In genomic region chr21:38315155-38315554, GRCh38 we compare ENCODE assay signal across 16 cellular contexts. TPM values are rescaled to one million over a fixed set of nuclear protein-coding genes. Genes with fewer than 3 reads are reported as not detected.
"Had no signal": no experiment of that assay in that cellular context is flagged by ENCODE, and none has a peak within 500 bp of the region (broad histone marks: within the 10 kb centered on the region; RNA-seq: fewer than 3 reads in every experiment).

No MANE protein-coding gene starts in this region.

- H3K36me3 ChIP-seq: brain microvascular endothelial cell, esophagus muscularis mucosa, gastrocnemius medialis, lower lobe of right lung, SJCRH30, upper lobe of left lung had no signal

- H3K4me3 Mint-ChIP-seq: activated T-cell treated with anti-CD3 and anti-CD28 coated beads, Interleukin-2, amount 50 U/mL, for 4 hours; naive thymus-derived CD4-positive, alpha-beta T cell; T-helper 2 cell treated with Interferon-gamma antibody and Interleukin-4, amounts not matched to agents 5 μg/mL and 100 μg/mL, for 36 hours had no signal

- H3K9me3 ChIP-seq: esophagus muscularis mucosa, gastrocnemius medialis, lower lobe of right lung, SJCRH30, upper lobe of left lung had no signal

- H3K9me3 Mint-ChIP-seq: activated T-cell treated with anti-CD3 and anti-CD28 coated beads, Interleukin-2, amount 50 U/mL, for 4 hours; T-helper 2 cell treated with Interferon-gamma antibody and Interleukin-4, amounts not matched to agents 5 μg/mL and 100 μg/mL, for 36 hours had no signal

- H3K4me3 ChIP-seq: dorsolateral prefrontal cortex, esophagus muscularis mucosa, gastrocnemius medialis, lower lobe of right lung, SJCRH30, upper lobe of left lung had no signal

- H3K27me3 ChIP-seq: brain microvascular endothelial cell, gastrocnemius medialis, SJCRH30, upper lobe of left lung had no signal

- H3K27ac Mint-ChIP-seq: activated naive CD4-positive, alpha-beta T cell treated with anti-CD3 and anti-CD28 coated beads, Interleukin-2, amount 50 U/mL, for 72 hours; T-helper 2 cell treated with Interferon-gamma antibody and Interleukin-4, amounts not matched to agents 5 μg/mL and 100 μg/mL, for 36 hours had no signal

- DNase-seq: activated CD4-positive, alpha-beta T cell treated with anti-CD3 and anti-CD28 coated beads, Interleukin-2, amount 50 U/mL, for 4 hours; activated effector memory CD4-positive, alpha-beta T cell treated with anti-CD3 and anti-CD28 coated beads, Interleukin-2, amount 50 U/mL, for 16 hours; activated T-cell treated with anti-CD3 and anti-CD28 coated beads, Interleukin-2, amount 50 U/mL, for 4 hours; amniotic stem cell; brain microvascular endothelial cell; dorsolateral prefrontal cortex; gastrocnemius medialis; lower lobe of right lung; naive thymus-derived CD4-positive, alpha-beta T cell; nucleus accumbens; SJCRH30; SW 1271; upper lobe of left lung had no signal

- H3K4me1 ChIP-seq: esophagus muscularis mucosa, gastrocnemius medialis, SJCRH30 had no signal

- H3K27ac ChIP-seq: brain microvascular endothelial cell, dorsolateral prefrontal cortex, esophagus muscularis mucosa, gastrocnemius medialis, SJCRH30 had no signal

RNA-seq across cellular contexts. Expression of gene KCNJ15, which starts 58.4 kb away (rescaled TPM):
- total RNA-seq: SJCRH30 had no signal
- polyA plus RNA-seq: naive thymus-derived CD4-positive, alpha-beta T cell had no signal
